23 cellular contexts compared by ENCODE assay signal in the genomic region with DNA sequence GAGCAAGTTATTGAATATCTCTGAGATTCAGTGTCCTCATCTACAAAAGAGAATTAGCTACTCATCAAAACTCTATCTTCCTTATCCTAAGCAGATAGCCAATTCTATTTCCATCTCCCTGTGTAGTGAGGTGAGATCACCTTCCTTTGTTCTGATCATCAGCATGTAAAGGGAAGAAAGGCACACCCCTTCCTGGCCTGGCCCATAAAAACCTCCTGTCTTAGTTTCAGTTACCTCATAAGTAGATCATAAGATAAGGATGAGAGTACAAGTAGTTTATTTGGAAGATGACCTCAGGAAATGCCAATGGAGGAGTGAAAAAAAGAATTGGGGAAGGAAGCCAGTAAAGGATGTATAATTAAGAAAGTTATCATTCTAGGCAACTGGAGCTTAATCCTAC.
A peak's percentile ranks its signal among the peaks of the same experiment; 100 is the strongest.
DNase-seq lines count a peak whose midpoint lies in the region; ATAC-seq and TF ChIP-seq lines count a peak whose summit lies in the region.
"Had no signal": no experiment of that assay in that cellular context is flagged by ENCODE, and none has a peak within 500 bp of the region (broad histone marks: within the 10 kb centered on the region; RNA-seq: fewer than 3 reads in every experiment).

No MANE protein-coding gene starts in this region.

- DNase-seq in MCF 10A (ENCODE audit: unreplicated experiment) (peak; percentile 9), breast epithelium (ENCODE audit: low spot score in 2 of 2) (no peak), SW480 (ENCODE audit: low spot score) (peak; percentile 15), fibroblast of villous mesenchyme (ENCODE audit: low read depth) (peak; percentile 48), NCI-H2107 (lab: John Stamatoyannopoulos, UW) (no peak), A673 (ENCODE audit: low spot score) (no peak)
- DNase-seq: activated naive CD8-positive, alpha-beta T cell treated with anti-CD3 and anti-CD28 coated beads, Interleukin-2, amount 50 U/mL, for 24 hours; C1 segment of cervical spinal cord; central memory CD4-positive, alpha-beta T cell; effector memory CD4-positive, alpha-beta T cell; left cardiac atrium; NCI-H1105; NCI-H524 treated with DMSO at 0.1 percent for 48 hours; nephron progenitor cell; stimulated activated CD4-positive, alpha-beta T cell treated with anti-CD3 and anti-CD28 coated beads, Interleukin-12 subunit alpha, Interleukin-12 subunit beta, amount 100 ng/mL, for 4 hours had no signal

- POLR2A ChIA-PET in MCF 10A (lab: Yijun Ruan, JAX) (interaction anchor here (1.0 to 1.9 kb wide), 3 partner anchors 10 to 522 kb away, joined by 4 to 6 read pairs (median 5); no protein-coding TSS in a partner anchor), A673 (lab: Charles Lee; ENCODE audit: low non-redundant PET) (no interaction called here)

- H3K27ac ChIP-seq in breast epithelium (no peak overlapping the region), A673 (ENCODE audit: low read depth, low read length, poor library complexity, severe bottlenecking) (no peak overlapping the region)
- H3K27ac ChIP-seq: A549, SJSA1, thoracic aorta had no signal

- ATAC-seq in GM19397 (IDR thresholded peaks at IDR 0.05; ENCODE audit: unreplicated experiment) (no peak), GM21825 (IDR thresholded peaks at IDR 0.05; ENCODE audit: unreplicated experiment) (no peak)
- ATAC-seq: A549; activated CD4-positive, CD25-positive, alpha-beta regulatory T cell treated with anti-CD3 and anti-CD28 coated beads, Interleukin-2, amount 50 U/mL, for 24 hours; activated naive CD8-positive, alpha-beta T cell treated with anti-CD3 and anti-CD28 coated beads, Interleukin-2, amount 50 U/mL, for 24 hours; left cardiac atrium had no signal

- no peaks in the 10 kb centered on the region for H3K36me3 Mint-ChIP-seq in MCF 10A (ENCODE audit: insufficient read depth, unreplicated experiment)
- H3K36me3 Mint-ChIP-seq: mesothelial cell of epicardium had no signal

- TF ChIP-seq POLR2A in breast epithelium (IDR thresholded peaks at IDR 0.05), result no peak

- H3K27me3 ChIP-seq in breast epithelium (no peaks in the 10 kb centered on the region), A673 (replicated peaks; ENCODE audit: insufficient read depth, low read depth, low read length, poor library complexity) (no peaks in the 10 kb centered on the region)
- H3K27me3 ChIP-seq: SJSA1 had no signal

- no peaks in the 10 kb centered on the region for H3K36me3 ChIP-seq in breast epithelium
- no peaks in the 10 kb centered on the region for H3K36me3 ChIP-seq in A673 (ENCODE audit: insufficient read depth, low read length, poor library complexity, severe bottlenecking)
- H3K36me3 ChIP-seq: SJSA1, thoracic aorta had no signal

- H3K4me3 ChIP-seq in breast epithelium (no peak overlapping the region), fibroblast of villous mesenchyme (ENCODE audit: low read depth, low read length) (no peak overlapping the region), A673 (ENCODE audit: low read depth, low read length, poor library complexity, severe bottlenecking) (no peak overlapping the region)
- H3K4me3 ChIP-seq: A549, SJSA1, thoracic aorta had no signal

- H3K4me1 ChIP-seq in breast epithelium (no peaks in the 10 kb centered on the region), A673 (ENCODE audit: insufficient read depth, low read length, poor library complexity, severe bottlenecking) (no peaks in the 10 kb centered on the region)
- H3K4me1 ChIP-seq: A549 had no signal

- H3K9me3 Mint-ChIP-seq in MCF 10A (ENCODE audit: unreplicated experiment), result peaks cover 6% of the 10 kb centered on the region
- H3K9me3 Mint-ChIP-seq: activated naive CD8-positive, alpha-beta T cell treated with anti-CD3 and anti-CD28 coated beads, Interleukin-2, amount 50 U/mL, for 24 hours; nephron progenitor cell had no signal

- BruUV-seq in MCF 10A (replicated peaks; lab: Mats Ljungman, UMichigan) (no TSS peak), A673 (replicated peaks; lab: Mats Ljungman, UMichigan) (no TSS peak)

- CTCF ChIA-PET in MCF 10A (lab: Yijun Ruan, JAX), result interaction anchor here (0.6 kb wide), 1 partner anchor 36 kb away, joined by 4 read pairs; no protein-coding TSS in a partner anchor
- CTCF ChIA-PET in A673 (lab: Charles Lee), result no interaction called here

- peaks cover 24% of the 10 kb centered on the region for H3K4me1 Mint-ChIP-seq in MCF 10A (ENCODE audit: insufficient read depth, unreplicated experiment)
- H3K4me1 Mint-ChIP-seq: activated naive CD8-positive, alpha-beta T cell treated with anti-CD3 and anti-CD28 coated beads, Interleukin-2, amount 50 U/mL, for 24 hours; nephron progenitor cell had no signal

- H3K9me3 ChIP-seq in breast epithelium (no peaks in the 10 kb centered on the region), A673 (ENCODE audit: low read depth, low read length, poor library complexity, severe bottlenecking) (no peaks in the 10 kb centered on the region)
- H3K9me3 ChIP-seq: A549, SJSA1, thoracic aorta had no signal

- no peaks in the 10 kb centered on the region for H3K27me3 Mint-ChIP-seq in MCF 10A (ENCODE audit: insufficient read depth, unreplicated experiment)
- H3K27me3 Mint-ChIP-seq: activated naive CD8-positive, alpha-beta T cell treated with anti-CD3 and anti-CD28 coated beads, Interleukin-2, amount 50 U/mL, for 24 hours had no signal

- H3K4me3 Mint-ChIP-seq in MCF 10A (ENCODE audit: unreplicated experiment), result no peak overlapping the region
- H3K4me3 Mint-ChIP-seq: activated naive CD8-positive, alpha-beta T cell treated with anti-CD3 and anti-CD28 coated beads, Interleukin-2, amount 50 U/mL, for 24 hours; mesothelial cell of epicardium; nephron progenitor cell; T-helper 2 cell treated with Interferon-gamma antibody and Interleukin-4, amounts not matched to agents 5 μg/mL and 100 μg/mL, for 36 hours had no signal

- H3K27ac Mint-ChIP-seq in MCF 10A (ENCODE audit: low read depth, unreplicated experiment), result no peak overlapping the region
- H3K27ac Mint-ChIP-seq: activated naive CD8-positive, alpha-beta T cell treated with anti-CD3 and anti-CD28 coated beads, Interleukin-2, amount 50 U/mL, for 24 hours; mesothelial cell of epicardium; nephron progenitor cell; T-helper 2 cell treated with Interferon-gamma antibody and Interleukin-4, amounts not matched to agents 5 μg/mL and 100 μg/mL, for 36 hours had no signal

- intact Hi-C loops in MCF 10A (cut with micrococcal nuclease), result no loop called here
- intact Hi-C loops in breast epithelium (cut with DNase I; ENCODE audit: low total_unique reads), result no loop called here
- intact Hi-C loops in A673 (cut with micrococcal nuclease; ENCODE audit: unreplicated experiment), result no loop called here

- TF ChIP-seq CTCF in MCF 10A (IDR thresholded peaks at IDR 0.05; ENCODE audit: unreplicated experiment), result no peak
- no peak for TF ChIP-seq CTCF in breast epithelium (IDR thresholded peaks at IDR 0.05)
- no peak for TF ChIP-seq CTCF in fibroblast of villous mesenchyme (IDR thresholded peaks at IDR 0.05; ENCODE audit: insufficient read depth, low read depth, low read length)
- TF ChIP-seq CTCF in A673 (conservative IDR thresholded peaks at IDR 0.05; ENCODE audit: low read depth, low read length), result no peak

Comparison
In these comparisons a context has a peak if more than half of its experiments do, and no peak if none do; other contexts are left out.
1. DNase-seq: peak in MCF 10A (single experiment), SW480 (single experiment) and fibroblast of villous mesenchyme (single experiment); none in breast epithelium (0 of 2), NCI-H2107 (single experiment) and A673 (single experiment).